In the genomic region with DNA sequence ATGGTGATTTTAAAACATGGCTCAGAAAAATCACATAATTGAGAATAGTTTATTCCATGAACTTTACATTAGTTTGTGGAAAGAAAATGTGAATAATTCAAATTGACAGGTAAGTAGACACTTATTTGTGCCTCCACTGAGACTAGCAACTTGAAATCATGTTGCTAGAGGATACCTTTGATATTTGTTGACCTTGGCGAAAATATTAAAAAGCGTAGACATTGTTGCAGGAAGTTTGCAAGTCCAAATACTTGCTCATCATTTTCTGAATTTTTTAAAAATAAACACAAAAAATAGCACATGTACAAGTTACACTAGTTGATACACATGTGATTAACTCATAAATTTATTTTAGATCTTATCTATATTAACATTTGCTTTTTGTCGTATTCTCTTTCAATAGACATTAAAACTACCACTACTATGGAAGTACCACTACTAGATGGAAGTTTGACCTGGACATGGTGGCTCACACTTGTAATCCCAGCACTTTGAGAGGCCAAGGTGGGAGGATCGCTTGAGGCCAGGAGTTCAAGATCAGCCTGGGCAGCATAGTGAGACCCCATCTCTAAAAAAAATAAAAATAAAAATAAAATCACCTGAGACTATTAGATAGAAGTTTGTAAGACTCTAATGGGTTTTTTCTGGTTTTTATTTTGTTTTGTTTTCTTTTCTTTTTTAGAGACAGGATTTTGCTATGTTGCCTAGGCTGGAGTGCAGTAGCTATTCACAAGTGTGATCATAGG, we compare ENCODE assay signal across 28 cellular contexts.
"Had no signal": no experiment of that assay in that cellular context is flagged by ENCODE, and none has a peak within 500 bp of the region (broad histone marks: within the 10 kb centered on the region; RNA-seq: fewer than 3 reads in every experiment).

No MANE protein-coding gene starts in this region.

- H3K9me3 Mint-ChIP-seq: memory B cell; natural killer cell; neural crest cell; stimulated activated naive CD8-positive, alpha-beta T cell treated with anti-CD3 and anti-CD28 coated beads, Interleukin-15, amount 100 ng/mL, for 72 hours had no signal

- H3K36me3 ChIP-seq: neutrophil, thyroid gland had no signal

- ATAC-seq: foreskin keratinocyte; gastroesophageal sphincter; heart left ventricle; left lobe of liver; natural killer cell; sciatic nerve; stimulated activated naive CD8-positive, alpha-beta T cell treated with anti-CD3 and anti-CD28 coated beads, Interleukin-15, amount 100 ng/mL, for 72 hours had no signal

- FAIRE-seq: endothelial cell of umbilical vein, kidney had no signal

- H3K4me3 Mint-ChIP-seq: endodermal cell; memory B cell; natural killer cell; neural crest cell; stimulated activated naive CD8-positive, alpha-beta T cell treated with anti-CD3 and anti-CD28 coated beads, Interleukin-15, amount 100 ng/mL, for 72 hours had no signal

- H3K4me1 Mint-ChIP-seq: neural crest cell had no signal

- H3K4me2 ChIP-seq: hepatocyte, smooth muscle cell had no signal

- H3K27me3 ChIP-seq: esophagus muscularis mucosa, foreskin keratinocyte, gastroesophageal sphincter, heart left ventricle, hepatocyte, neutrophil, suprapubic skin, thyroid gland, vagina had no signal

- H3K27ac ChIP-seq: esophagus muscularis mucosa, foreskin keratinocyte, gastroesophageal sphincter, heart left ventricle, hepatocyte, neutrophil, parathyroid adenoma, suprapubic skin, vagina had no signal

- H3K36me3 Mint-ChIP-seq: natural killer cell had no signal

- H3K4me1 ChIP-seq: foreskin keratinocyte had no signal

- H3K9me3 ChIP-seq: esophagus muscularis mucosa, gastroesophageal sphincter, heart left ventricle, neutrophil, suprapubic skin, thyroid gland, vagina had no signal

- H2AFZ ChIP-seq: hepatocyte, parathyroid adenoma had no signal

- H3K27ac Mint-ChIP-seq: endodermal cell; memory B cell; natural killer cell; progenitor cell of endocrine pancreas; stimulated activated naive CD8-positive, alpha-beta T cell treated with anti-CD3 and anti-CD28 coated beads, Interleukin-15, amount 100 ng/mL, for 72 hours had no signal

- DNase-seq: effector CD8-positive, alpha-beta T cell; endodermal cell; foreskin keratinocyte; heart left ventricle; kidney; natural killer cell; stimulated activated CD4-positive, alpha-beta T cell treated with anti-CD3 and anti-CD28 coated beads, Interleukin-12 subunit alpha, Interleukin-12 subunit beta, amount 100 ng/mL, for 4 hours; stimulated activated CD4-positive, alpha-beta T cell treated with anti-CD3 and anti-CD28 coated beads, Interleukin-1b, Interleukin-23, amount 100 ng/mL, for 48 hours; stimulated activated CD4-positive, alpha-beta T cell treated with anti-CD3 and anti-CD28 coated beads, Interleukin-4, amount 100 ng/mL, for 1 hour; stimulated activated CD8-positive, alpha-beta memory T cell treated with anti-CD3 and anti-CD28 coated beads, Interleukin-4, amount 100 ng/mL, for 48 hours; stimulated activated naive CD4-positive, alpha-beta T cell; stimulated activated naive CD8-positive, alpha-beta T cell treated with anti-CD3 and anti-CD28 coated beads, Interleukin-15, amount 100 ng/mL, for 72 hours; thyroid gland had no signal

- H3K27me3 Mint-ChIP-seq: memory B cell; progenitor cell of endocrine pancreas; stimulated activated naive CD8-positive, alpha-beta T cell treated with anti-CD3 and anti-CD28 coated beads, Interleukin-15, amount 100 ng/mL, for 72 hours had no signal

- H3K9ac ChIP-seq: parathyroid adenoma had no signal

- H3K4me3 ChIP-seq: esophagus muscularis mucosa, gastroesophageal sphincter, heart left ventricle, hepatocyte, lung, smooth muscle cell, suprapubic skin, thyroid gland, vagina had no signal
